ENCODE assay signal across 1 cellular context in the genomic region with DNA sequence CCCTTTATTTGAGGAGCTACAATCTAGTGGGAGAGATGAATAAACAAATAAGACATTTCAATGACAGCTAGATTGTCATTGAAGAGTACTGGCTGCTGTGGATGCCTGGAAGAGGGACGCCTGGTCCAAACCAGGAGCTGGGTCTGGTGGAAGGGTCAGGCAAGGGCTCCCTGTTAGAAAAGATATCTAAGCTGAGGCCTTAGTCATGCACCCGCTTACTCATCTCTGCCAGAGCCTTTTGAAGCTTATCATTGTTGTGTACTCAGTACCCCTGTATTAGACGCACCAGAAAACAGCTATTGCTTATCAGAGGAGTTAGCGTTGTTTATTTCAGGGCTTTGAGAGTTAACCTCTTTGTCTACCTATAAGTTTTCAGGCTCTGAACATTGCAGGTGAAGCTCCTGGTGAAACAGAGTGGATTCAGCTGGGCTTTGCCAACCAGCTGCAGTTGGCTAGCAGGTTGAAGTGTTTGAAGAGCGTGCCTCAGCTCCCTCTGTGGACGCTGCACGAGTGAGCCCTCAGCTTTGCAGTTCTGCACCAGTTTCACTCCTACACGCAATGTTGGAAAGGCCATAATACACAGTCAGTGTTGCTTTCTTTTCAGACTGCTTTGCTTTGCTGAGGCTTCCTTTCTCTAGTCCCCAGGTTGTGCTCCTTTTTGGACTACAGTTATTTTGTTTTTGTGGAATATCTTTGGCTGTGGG.
TF ChIP-seq lines count a peak whose summit lies in the region.

No MANE protein-coding gene starts in this region.

TF ChIP-seq in IMR-90, 13 proteins besides CTCF, POLR2A, EP300 and RAD21 (continued from another document):
- TF ChIP-seq, protein P1, sequence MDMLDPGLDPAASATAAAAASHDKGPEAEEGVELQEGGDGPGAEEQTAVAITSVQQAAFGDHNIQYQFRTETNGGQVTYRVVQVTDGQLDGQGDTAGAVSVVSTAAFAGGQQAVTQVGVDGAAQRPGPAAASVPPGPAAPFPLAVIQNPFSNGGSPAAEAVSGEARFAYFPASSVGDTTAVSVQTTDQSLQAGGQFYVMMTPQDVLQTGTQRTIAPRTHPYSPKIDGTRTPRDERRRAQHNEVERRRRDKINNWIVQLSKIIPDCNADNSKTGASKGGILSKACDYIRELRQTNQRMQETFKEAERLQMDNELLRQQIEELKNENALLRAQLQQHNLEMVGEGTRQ (IDR thresholded peaks at IDR 0.05; ENCODE audit: low read depth, low read length) = no peak
- TF ChIP-seq CEBPB (IDR thresholded peaks at IDR 0.05; ENCODE audit: low read depth, low read length) (no peak), SMC3 (IDR thresholded peaks at IDR 0.05; ENCODE audit: low read depth, low read length) (no peak), MXI1 (IDR thresholded peaks at IDR 0.05; ENCODE audit: borderline replicate concordance, low read depth, low read length) (no peak), MAZ (IDR thresholded peaks at IDR 0.05; ENCODE audit: borderline replicate concordance, low read depth, low read length) (no peak), CHD1 (IDR thresholded peaks at IDR 0.05; ENCODE audit: low read depth, low read length) (no peak), BHLHE40 (IDR thresholded peaks at IDR 0.05; ENCODE audit: low read depth, low read length) (no peak), FOS (IDR thresholded peaks at IDR 0.05; ENCODE audit: low read depth, low read length) (no peak), RFX5 (IDR thresholded peaks at IDR 0.05; ENCODE audit: low read depth, low read length) (no peak), RCOR1 (IDR thresholded peaks at IDR 0.05; ENCODE audit: insufficient replicate concordance, low read length) (no peak), NFE2L2 (IDR thresholded peaks at IDR 0.05; ENCODE audit: low read depth, low read length) (no peak)
- TF ChIP-seq, protein P2, sequence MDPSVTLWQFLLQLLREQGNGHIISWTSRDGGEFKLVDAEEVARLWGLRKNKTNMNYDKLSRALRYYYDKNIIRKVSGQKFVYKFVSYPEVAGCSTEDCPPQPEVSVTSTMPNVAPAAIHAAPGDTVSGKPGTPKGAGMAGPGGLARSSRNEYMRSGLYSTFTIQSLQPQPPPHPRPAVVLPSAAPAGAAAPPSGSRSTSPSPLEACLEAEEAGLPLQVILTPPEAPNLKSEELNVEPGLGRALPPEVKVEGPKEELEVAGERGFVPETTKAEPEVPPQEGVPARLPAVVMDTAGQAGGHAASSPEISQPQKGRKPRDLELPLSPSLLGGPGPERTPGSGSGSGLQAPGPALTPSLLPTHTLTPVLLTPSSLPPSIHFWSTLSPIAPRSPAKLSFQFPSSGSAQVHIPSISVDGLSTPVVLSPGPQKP (IDR thresholded peaks at IDR 0.05; ENCODE audit: borderline replicate concordance, low read depth, low read length) = no peak
